11 cellular contexts compared by ENCODE assay signal in genomic region chr16:27446721-27447120, GRCh38. TPM values are rescaled to one million over a fixed set of nuclear protein-coding genes. Genes with fewer than 3 reads are reported as not detected.
DNase-seq lines count a peak whose midpoint lies in the region; ATAC-seq and TF ChIP-seq lines count a peak whose summit lies in the region.
"Had no signal": no experiment of that assay in that cellular context is flagged by ENCODE, and none has a peak within 500 bp of the region (broad histone marks: within the 10 kb centered on the region; RNA-seq: fewer than 3 reads in every experiment).

No MANE protein-coding gene starts in this region.

- peak overlapping the region; percentile 93 for H3K27ac Mint-ChIP-seq in CD4-positive, alpha-beta T cell
- peak overlapping the region; percentile 93 for H3K27ac Mint-ChIP-seq in T-cell
- H3K27ac Mint-ChIP-seq: neural progenitor cell had no signal

- CTCF ChIA-PET in CD4-positive, alpha-beta T cell (lab: Charles Lee): interaction anchor here (1.0 to 1.2 kb wide), 4 partner anchors 9 to 212 kb away, joined by 3 to 4 read pairs (median 4); partner anchors contain the start of gene IL21R
- CTCF ChIA-PET in T-cell (lab: Charles Lee): interaction anchor here (0.5 to 1.6 kb wide), 12 partner anchors 17 to 273 kb away, joined by 3 to 7 read pairs (median 4); partner anchors contain the start of genes IL21R (in 1 of the 2), KATNIP (in 1 of the 2) and KDM8 (in 1 of the 2)

- no peak for TF ChIP-seq CTCF in CD4-positive, alpha-beta T cell (IDR thresholded peaks at IDR 0.05)

- no peaks in the 10 kb centered on the region for H3K27me3 Mint-ChIP-seq in CD4-positive, alpha-beta T cell
- no peaks in the 10 kb centered on the region for H3K27me3 Mint-ChIP-seq in T-cell

- H3K4me3 Mint-ChIP-seq in CD4-positive, alpha-beta T cell: peak overlapping the region; percentile 73
- peak overlapping the region; percentile 18 to 55 (median 39) for H3K4me3 Mint-ChIP-seq in T-cell
- H3K4me3 Mint-ChIP-seq: neural progenitor cell had no signal

- POLR2A ChIA-PET in CD4-positive, alpha-beta T cell (lab: Charles Lee): interaction anchor here (0.5 to 3.0 kb wide), 18 partner anchors 9 to 336 kb away, joined by 3 to 15 read pairs (median 4); partner anchors contain the start of genes IL21R and KDM8
- POLR2A ChIA-PET in T-cell (lab: Charles Lee): interaction anchor here (0.5 to 7.6 kb wide), 9 partner anchors 20 to 243 kb away, joined by 3 to 88 read pairs (median 5); partner anchors contain the start of genes IL21R (in 2 of the 2) and KDM8 (in 1 of the 2)

- peak overlapping the region; percentile 54 for H3K27ac ChIP-seq in CD4-positive, alpha-beta T cell (ENCODE audit: low read depth, low read length)
- H3K27ac ChIP-seq: neural progenitor cell, thyroid gland had no signal

- H3K36me3 Mint-ChIP-seq in CD4-positive, alpha-beta T cell (ENCODE audit: low read depth): peaks cover 88% of the 10 kb centered on the region
- peaks cover 66% of the 10 kb centered on the region for H3K36me3 Mint-ChIP-seq in T-cell

- peak; percentile 70 to 86 (median 76) for DNase-seq in CD4-positive, alpha-beta T cell
- DNase-seq in T-cell: peak; percentile 74 to 91 (median 86)
- peak; percentile 89 for DNase-seq in activated effector memory CD4-positive, alpha-beta T cell treated with anti-CD3 and anti-CD28 coated beads, Interleukin-2, amount 50 U/mL, for 16 hours
- DNase-seq in stimulated activated CD4-positive, alpha-beta T cell treated with anti-CD3 and anti-CD28 coated beads, Interleukin-15, amount 100 ng/mL, for 1 hour (ENCODE audit: low read depth in 1 of 2, low spot score in 1 of 2): peak; percentile 19 to 67
- DNase-seq in RPMI8226: no peak
- no peak for DNase-seq in LoVo (ENCODE audit: low spot score)
- no peak for DNase-seq in head of caudate nucleus
- DNase-seq: thyroid gland had no signal

- ATAC-seq in CD4-positive, alpha-beta T cell (ENCODE audit: poor library complexity): peak; percentile 92
- ATAC-seq in T-cell (replicated peaks in 1 of 4) (peak; percentile 84 to 98 (median 96)), HG03175 (IDR thresholded peaks at IDR 0.05; ENCODE audit: unreplicated experiment) (no peak)

- intact Hi-C loops in CD4-positive, alpha-beta T cell (cut with DNase I, micrococcal nuclease): loop anchor here (2.0 to 5.0 kb wide), 4 partner anchors 44 to 209 kb away; partner anchors contain the start of gene IL21R (in 2 of the 2)
- intact Hi-C loops in head of caudate nucleus (cut with DNase I): no loop called here

- no peaks in the 10 kb centered on the region for H3K9me3 Mint-ChIP-seq in CD4-positive, alpha-beta T cell
- H3K9me3 Mint-ChIP-seq in T-cell: peaks cover 0 to 7% (median 0%) of the 10 kb centered on the region in 3 donors

- H3K4me1 Mint-ChIP-seq in CD4-positive, alpha-beta T cell (ENCODE audit: low read depth): peaks cover 63% of the 10 kb centered on the region
- H3K4me1 Mint-ChIP-seq in T-cell: peaks cover 63 to 72% (median 68%) of the 10 kb centered on the region in 3 donors

- H3K27me3 ChIP-seq in CD4-positive, alpha-beta T cell (ENCODE audit: control insufficient read depth, insufficient read depth, low read length): no peaks in the 10 kb centered on the region
- H3K27me3 ChIP-seq: neural progenitor cell, thyroid gland had no signal

- H3K9me3 ChIP-seq in CD4-positive, alpha-beta T cell (ENCODE audit: control insufficient read depth, low read length): peaks cover 14% of the 10 kb centered on the region
- H3K9me3 ChIP-seq: thyroid gland had no signal

RNA-seq across cellular contexts. Expression of gene IL21R, which starts 44.7 kb away (rescaled TPM):
- total RNA-seq in CD4-positive, alpha-beta T cell: 10 to 100 TPM; 34.5 to 34.8 TPM
- total RNA-seq in T-cell: 10 to 100 TPM; 35.6 to 44.3 (median 38.2) TPM
- total RNA-seq: bronchial epithelial cell had no signal

Comparison
In these comparisons a context has a peak if more than half of its experiments do, and no peak if none do; other contexts are left out.
1. DNase-seq: peak in CD4-positive, alpha-beta T cell (10 of 10), T-cell (34 of 34), activated effector memory CD4-positive, alpha-beta T cell treated with anti-CD3 and anti-CD28 coated beads, Interleukin-2, amount 50 U/mL, for 16 hours (single experiment) and stimulated activated CD4-positive, alpha-beta T cell treated with anti-CD3 and anti-CD28 coated beads, Interleukin-15, amount 100 ng/mL, for 1 hour (2 of 2); none in RPMI8226 (single experiment), LoVo (single experiment) and head of caudate nucleus (0 of 42).